14 cellular contexts compared by ENCODE assay signal in genomic region chr22:32695451-32695891, GRCh38.
DNase-seq lines count a peak whose midpoint lies in the region; ATAC-seq and TF ChIP-seq lines count a peak whose summit lies in the region.
"Had no signal": no experiment of that assay in that cellular context is flagged by ENCODE, and none has a peak within 500 bp of the region (broad histone marks: within the 10 kb centered on the region; RNA-seq: fewer than 3 reads in every experiment).

No MANE protein-coding gene starts in this region.

- TF ChIP-seq POLR2A in gastrocnemius medialis (IDR thresholded peaks at IDR 0.05): no peak

- ATAC-seq in HG03565 (IDR thresholded peaks at IDR 0.05; ENCODE audit: unreplicated experiment) (no peak), gastrocnemius medialis (no peak)
- ATAC-seq: T-helper 17 cell had no signal

- H3K36me3 ChIP-seq in gastrocnemius medialis: no peaks in the 10 kb centered on the region
- H3K36me3 ChIP-seq: BLaER1 treated with 17β-estradiol and CSF1 and Interleukin-3, amounts not matched to agents 10 nM and 100 nM; thoracic aorta had no signal

- POLR2A ChIA-PET in AG04449 (lab: Yijun Ruan, JAX): interaction anchor here (0.6 kb wide), 1 partner anchor 28 kb away, joined by 3 read pairs; no protein-coding TSS in a partner anchor

- intact Hi-C loops in gastrocnemius medialis (cut with DNase I; ENCODE audit: low total_unique reads): loop anchor here (5.0 kb wide), 1 partner anchor 73 kb away; no protein-coding TSS in a partner anchor

- no peak for TF ChIP-seq CTCF in AG04449 (IDR thresholded peaks at IDR 0.05; ENCODE audit: insufficient read depth, low read length, missing control alignments)
- TF ChIP-seq CTCF in gastrocnemius medialis (IDR thresholded peaks at IDR 0.05 in 4 of 5, conservative IDR thresholded peaks at IDR 0.05 in 1 of 5): no peak

- H3K9me3 ChIP-seq in gastrocnemius medialis: no peaks in the 10 kb centered on the region

- CTCF ChIA-PET in AG04449 (lab: Yijun Ruan, JAX): interaction anchor here (3.8 kb wide), 1 partner anchor 101 kb away, joined by 15 read pairs; no protein-coding TSS in a partner anchor

- H3K27ac ChIP-seq in gastrocnemius medialis: no peak overlapping the region
- H3K27ac ChIP-seq: BLaER1 treated with 17β-estradiol and CSF1 and Interleukin-3, amounts not matched to agents 10 nM and 100 nM; thoracic aorta had no signal

- H3K4me1 ChIP-seq in gastrocnemius medialis: peaks cover 11 to 12% of the 10 kb centered on the region in 2 donors

- no peaks in the 10 kb centered on the region for H3K27me3 ChIP-seq in gastrocnemius medialis
- H3K27me3 ChIP-seq: BLaER1 treated with 17β-estradiol and CSF1 and Interleukin-3, amounts not matched to agents 10 nM and 100 nM had no signal

- DNase-seq in AG04449 (ENCODE audit: low read depth, low spot score) (peak; percentile 61), HS-27A (ENCODE audit: low read depth) (peak; percentile 62), astrocyte of the hippocampus (ENCODE audit: low read depth, low spot score) (peak; percentile 26), islet precursor cell (peak; percentile 90), NCI-H82 treated with DMSO at 0.1 percent for 48 hours (lab: John Stamatoyannopoulos, UW; ENCODE audit: unreplicated experiment) (no peak), gastrocnemius medialis (no peak), NCI-H69 (lab: John Stamatoyannopoulos, UW) (no peak)
- DNase-seq: activated naive CD4-positive, alpha-beta T cell treated with anti-CD3 and anti-CD28 coated beads, Interleukin-2, amount 50 U/mL, for 16 hours; NCI-H1436; NK-92 treated with Interleukin-12 subunit alpha and Interleukin-12 subunit beta, amount 100 ng/mL, for 24 hours; T-helper 17 cell had no signal

- in situ Hi-C loops in gastrocnemius medialis (cut with MboI; ENCODE audit: low sequenced_read_pairs in 4 of 4): no loop called here

- H3K4me3 ChIP-seq in AG04449 (ENCODE audit: low read depth, low read length) (no peak overlapping the region), gastrocnemius medialis (no peak overlapping the region)
- H3K4me3 ChIP-seq: BLaER1 treated with 17β-estradiol and CSF1 and Interleukin-3, amounts not matched to agents 10 nM and 100 nM; thoracic aorta had no signal

Comparison
In these comparisons a context has a peak if more than half of its experiments do, and no peak if none do; other contexts are left out.
1. DNase-seq: peak in AG04449 (single experiment), HS-27A (single experiment), astrocyte of the hippocampus (single experiment) and islet precursor cell (single experiment); none in NCI-H82 treated with DMSO at 0.1 percent for 48 hours (single experiment), gastrocnemius medialis (0 of 2) and NCI-H69 (single experiment).